In genomic region chr1:16180291-16180824, GRCh38 we compare ENCODE assay signal across 14 cellular contexts. TPM values are rescaled to one million over a fixed set of nuclear protein-coding genes. Genes with fewer than 3 reads are reported as not detected.
DNase-seq lines count a peak whose midpoint lies in the region; ATAC-seq and TF ChIP-seq lines count a peak whose summit lies in the region.
"Had no signal": no experiment of that assay in that cellular context is flagged by ENCODE, and none has a peak within 500 bp of the region (broad histone marks: within the 10 kb centered on the region; RNA-seq: fewer than 3 reads in every experiment).

No MANE protein-coding gene starts in this region.

- peaks cover 11% of the 10 kb centered on the region for H3K79me1 ChIP-seq in mesenchymal stem cell (replicated peaks; ENCODE audit: low read length, poor library complexity, severe bottlenecking)

- H3K4me1 ChIP-seq in left ventricle myocardium inferior (peaks cover 54% of the 10 kb centered on the region), mesenchymal stem cell (ENCODE audit: control insufficient read depth, insufficient read depth, low read depth, low read length) (peaks cover 66% of the 10 kb centered on the region)

- no peak overlapping the region for H2AFZ ChIP-seq in mesenchymal stem cell (ENCODE audit: low read depth, low read length)

- intact Hi-C loops in left ventricle myocardium inferior (cut with micrococcal nuclease) (no loop called here), left ventricle myocardium superior (cut with micrococcal nuclease) (no loop called here)

- no peak overlapping the region for H4K91ac ChIP-seq in mesenchymal stem cell (ENCODE audit: low read length)

- H2BK5ac ChIP-seq in mesenchymal stem cell (ENCODE audit: low read depth, low read length, poor library complexity, severe bottlenecking) = no peak overlapping the region

- TF ChIP-seq CTCF in left ventricle myocardium inferior (IDR thresholded peaks at IDR 0.05; ENCODE audit: borderline replicate concordance) (no peak), choroid plexus epithelial cell (conservative IDR thresholded peaks at IDR 0.05; ENCODE audit: low read depth, low read length) (no peak)

- H2BK12ac ChIP-seq in mesenchymal stem cell (ENCODE audit: low read length in 2 of 2) = peak overlapping the region; percentile 28 to 74

- H3K4me3 ChIP-seq in left ventricle myocardium inferior (no peak overlapping the region), choroid plexus epithelial cell (ENCODE audit: low read depth, low read length) (no peak overlapping the region), mesenchymal stem cell (ENCODE audit: insufficient read depth in 1 of 2, low read depth in 1 of 2, low read length in 2 of 2) (no peak overlapping the region)
- H3K4me3 ChIP-seq: GM12878, skin epidermis had no signal

- 61% methylated on average over 8 of the region's 13 CpGs for WGBS in mesenchymal stem cell

- no peak overlapping the region for H2BK15ac ChIP-seq in mesenchymal stem cell (ENCODE audit: low read depth, poor library complexity, severe bottlenecking)

- peak overlapping the region; percentile 85 for H3K9ac ChIP-seq in mesenchymal stem cell (ENCODE audit: low read length)

- peak overlapping the region; percentile 94 for H3K27ac ChIP-seq in left ventricle myocardium inferior (replicated peaks)
- peak overlapping the region; percentile 98 for H3K27ac ChIP-seq in mesenchymal stem cell (ENCODE audit: low read length, poor library complexity, severe bottlenecking)

- peak overlapping the region in 1 of 2 experiments; percentile 58 for H3K18ac ChIP-seq in mesenchymal stem cell (ENCODE audit: low read depth in 1 of 2, low read length in 2 of 2)

- no peak overlapping the region for H4K8ac ChIP-seq in mesenchymal stem cell (ENCODE audit: low read length)

- H3K4me2 ChIP-seq in mesenchymal stem cell (ENCODE audit: low read length, poor library complexity, severe bottlenecking) = no peak overlapping the region

- no peak overlapping the region for H3K23ac ChIP-seq in mesenchymal stem cell (ENCODE audit: low read length in 2 of 2)

- no peak overlapping the region for H3K4ac ChIP-seq in mesenchymal stem cell (ENCODE audit: low read depth in 1 of 2, low read length in 2 of 2)

- no peak for DNase-seq in left ventricle myocardium inferior
- no peak for DNase-seq in left ventricle myocardium superior
- peak; percentile 87 for DNase-seq in choroid plexus epithelial cell (ENCODE audit: low read depth)
- DNase-seq in mesenchymal stem cell = peak; percentile 71
- DNase-seq in AG08396 (ENCODE audit: low spot score) = no peak
- DNase-seq in amniotic stem cell (lab: John Stamatoyannopoulos, UW) = no peak
- no peak for DNase-seq in CD1c-positive myeloid dendritic cell (ENCODE audit: extremely low spot score)
- DNase-seq: ACHN; activated CD4-positive, alpha-beta memory T cell treated with anti-CD3 and anti-CD28 coated beads, Interleukin-2, amount 10 ng/mL, durations not matched to agents 7 days and 5 days; activated naive CD4-positive, alpha-beta T cell treated with anti-CD3 and anti-CD28 coated beads for 36 hours; OCI-M1 had no signal

- H2BK120ac ChIP-seq in mesenchymal stem cell (ENCODE audit: low read depth, low read length) = no peak overlapping the region

- H2AK5ac ChIP-seq in mesenchymal stem cell (ENCODE audit: low read length, severe bottlenecking) = no peak overlapping the region

- H3K27me3 ChIP-seq in left ventricle myocardium inferior (ENCODE audit: low read depth) (no peaks in the 10 kb centered on the region), mesenchymal stem cell (ENCODE audit: control insufficient read depth in 1 of 2, insufficient read depth in 1 of 2, low read length in 2 of 2) (no peaks in the 10 kb centered on the region)

- H3K9me3 ChIP-seq in left ventricle myocardium inferior (replicated peaks) (no peaks in the 10 kb centered on the region), mesenchymal stem cell (ENCODE audit: control insufficient read depth, low read length) (no peaks in the 10 kb centered on the region)

- no peak overlapping the region for H3K14ac ChIP-seq in mesenchymal stem cell (ENCODE audit: low read length in 2 of 2)

- ATAC-seq in left ventricle myocardium superior (no peak), GM21423 (IDR thresholded peaks at IDR 0.05; ENCODE audit: unreplicated experiment) (no peak)
- ATAC-seq: GM12878 had no signal

- H3K36me3 ChIP-seq in left ventricle myocardium inferior (no peaks in the 10 kb centered on the region), mesenchymal stem cell (ENCODE audit: control insufficient read depth in 1 of 2, insufficient read depth in 2 of 2, low read depth in 1 of 2, low read length in 2 of 2) (no peaks in the 10 kb centered on the region)

RNA-seq across cellular contexts. Expression of gene EPHA2, which starts 24.5 kb away (rescaled TPM):
- total RNA-seq in left ventricle myocardium inferior = 9.6 TPM
- 7.6 TPM for total RNA-seq in left ventricle myocardium superior
- polyA plus RNA-seq in mesenchymal stem cell (2013, experiment 1 of 2) = 31.9 TPM
- 31.0 TPM for polyA plus RNA-seq in mesenchymal stem cell (2013, experiment 2 of 2)
- total RNA-seq: activated CD4-positive, alpha-beta memory T cell treated with anti-CD3 and anti-CD28 coated beads, Interleukin-2, amount 10 ng/mL, durations not matched to agents 7 days and 5 days had no signal

RNA-seq across cellular contexts. Expression of gene ARHGEF19, which starts 32.1 kb away (rescaled TPM):
- total RNA-seq in left ventricle myocardium inferior (2.2 TPM), left ventricle myocardium superior (2.0 TPM)
- polyA plus RNA-seq in mesenchymal stem cell (2013, experiment 1 of 2) = 4.5 TPM
- polyA plus RNA-seq in mesenchymal stem cell (2013, experiment 2 of 2) = 4.5 TPM

RNA-seq across cellular contexts. Expression of gene CPLANE2, which starts 56.6 kb away (rescaled TPM):
- 9.7 TPM for total RNA-seq in left ventricle myocardium inferior
- 9.7 TPM for total RNA-seq in left ventricle myocardium superior
- polyA plus RNA-seq in mesenchymal stem cell (2013, experiment 1 of 2) = 3.3 TPM
- polyA plus RNA-seq in mesenchymal stem cell (2013, experiment 2 of 2) = 2.7 TPM

Comparison
In these comparisons a context has a peak if more than half of its experiments do, and no peak if none do; other contexts are left out.
1. DNase-seq: peak in choroid plexus epithelial cell (single experiment) and mesenchymal stem cell (single experiment); none in left ventricle myocardium inferior (single experiment), left ventricle myocardium superior (single experiment), AG08396 (single experiment), amniotic stem cell (single experiment) and CD1c-positive myeloid dendritic cell (single experiment).